Comparison of ENCODE assay signal across 10 cellular contexts in genomic region chr6:135163440-135163738, GRCh38.
DNase-seq lines count a peak whose midpoint lies in the region; ATAC-seq lines count a peak whose summit lies in the region.
"Had no signal": no experiment of that assay in that cellular context is flagged by ENCODE, and none has a peak within 500 bp of the region (broad histone marks: within the 10 kb centered on the region; RNA-seq: fewer than 3 reads in every experiment).

No MANE protein-coding gene starts in this region.

- no peaks in the 10 kb centered on the region for H3K36me3 Mint-ChIP-seq in stimulated activated naive B cell treated with anti-CD40 and anti-IgM and Interleukin-4, amounts not matched to agents 10 μg/mL and 1 μg/mL and 100 μg/mL, for 72 hours
- H3K36me3 Mint-ChIP-seq: brain had no signal

- H3K27ac Mint-ChIP-seq in stimulated activated naive B cell treated with anti-CD40 and anti-IgM and Interleukin-4, amounts not matched to agents 10 μg/mL and 1 μg/mL and 100 μg/mL, for 72 hours = peak overlapping the region; percentile 80
- H3K27ac Mint-ChIP-seq: brain had no signal

- H3K27me3 Mint-ChIP-seq in stimulated activated naive B cell treated with anti-CD40 and anti-IgM and Interleukin-4, amounts not matched to agents 10 μg/mL and 1 μg/mL and 100 μg/mL, for 72 hours = peaks cover 0 to 9% of the 10 kb centered on the region in 2 donors

- H3K9me3 Mint-ChIP-seq in stimulated activated naive B cell treated with anti-CD40 and anti-IgM and Interleukin-4, amounts not matched to agents 10 μg/mL and 1 μg/mL and 100 μg/mL, for 72 hours = peaks cover 0 to 3% of the 10 kb centered on the region in 2 donors
- H3K9me3 Mint-ChIP-seq: brain had no signal

- ATAC-seq in GM19463 (IDR thresholded peaks at IDR 0.05; ENCODE audit: unreplicated experiment) (peak; percentile 75), HG03159 (IDR thresholded peaks at IDR 0.05; ENCODE audit: unreplicated experiment) (peak; percentile 62)
- peak; percentile 90 to 93 for ATAC-seq in stimulated activated naive B cell treated with anti-CD40 and anti-IgM and Interleukin-4, amounts not matched to agents 10 μg/mL and 1 μg/mL and 100 μg/mL, for 72 hours (replicated peaks)

- H3K4me3 Mint-ChIP-seq in stimulated activated naive B cell treated with anti-CD40 and anti-IgM and Interleukin-4, amounts not matched to agents 10 μg/mL and 1 μg/mL and 100 μg/mL, for 72 hours = peak overlapping the region; percentile 29 to 31
- H3K4me3 Mint-ChIP-seq: brain had no signal

- DNase-seq in activated T-cell treated with anti-CD3 and anti-CD28 coated beads, Interleukin-2, amount 50 U/mL, for 1 hour = peak; percentile 48
- peak; percentile 51 for DNase-seq in stimulated activated naive B cell treated with anti-CD40 and anti-IgM and Interleukin-4, amounts not matched to agents 10 μg/mL and 1 μg/mL and 100 μg/mL, for 72 hours
- DNase-seq in AG08396 (ENCODE audit: low spot score) = no peak
- no peak for DNase-seq in NCI-H2107 (lab: John Stamatoyannopoulos, UW)
- DNase-seq in KG1 (lab: John Stamatoyannopoulos, UW) = no peak
- DNase-seq in GOT3 (lab: John Stamatoyannopoulos, UW) = no peak
- DNase-seq: small intestine had no signal

- H3K4me1 Mint-ChIP-seq in stimulated activated naive B cell treated with anti-CD40 and anti-IgM and Interleukin-4, amounts not matched to agents 10 μg/mL and 1 μg/mL and 100 μg/mL, for 72 hours = peaks cover 26 to 29% of the 10 kb centered on the region in 2 donors
- H3K4me1 Mint-ChIP-seq: brain had no signal

Comparison
In these comparisons a context has a peak if more than half of its experiments do, and no peak if none do; other contexts are left out.
1. DNase-seq: peak in activated T-cell treated with anti-CD3 and anti-CD28 coated beads, Interleukin-2, amount 50 U/mL, for 1 hour (single experiment) and stimulated activated naive B cell treated with anti-CD40 and anti-IgM and Interleukin-4, amounts not matched to agents 10 μg/mL and 1 μg/mL and 100 μg/mL, for 72 hours (single experiment); none in AG08396 (single experiment), NCI-H2107 (single experiment), KG1 (single experiment) and GOT3 (single experiment).
2. Peak in every context shown above with its lines, with median percentiles within 50 percentile points of each other: ATAC-seq.